ENCODE assay signal across 8 cellular contexts in genomic region chr14:73754911-73755360, GRCh38. TPM values are rescaled to one million over a fixed set of nuclear protein-coding genes. Genes with fewer than 3 reads are reported as not detected.
A peak's percentile ranks its signal among the peaks of the same experiment; 100 is the strongest.
DNase-seq lines count a peak whose midpoint lies in the region; ATAC-seq and TF ChIP-seq lines count a peak whose summit lies in the region.

No MANE protein-coding gene starts in this region.

- 62 to 78% methylated on average over 4 to 7 of the region's 8 CpGs for WGBS in mesodermal cell (ENCODE audit: insufficient coverage in 2 of 2), 2 experiments

- DNase-seq in AG08395 (ENCODE audit: low spot score) (peak; percentile 52), choroid plexus epithelial cell (ENCODE audit: low read depth) (peak; percentile 54), NCI-H2196 (lab: John Stamatoyannopoulos, UW; ENCODE audit: unreplicated experiment) (no peak)
- DNase-seq in stimulated activated CD4-positive, alpha-beta T cell treated with anti-CD3 and anti-CD28 coated beads, Interleukin-2, amount 100 ng/mL, for 24 hours: no peak

- H3K9me3 ChIP-seq in KOPT-K1 (ENCODE audit: insufficient read depth, low read length, poor library complexity, severe bottlenecking) (no peaks in the 10 kb centered on the region), mesodermal cell (ENCODE audit: control insufficient read depth, low read length) (no peaks in the 10 kb centered on the region)

- H3K4me3 ChIP-seq in choroid plexus epithelial cell (ENCODE audit: low read depth, low read length): peak overlapping the region; percentile 17
- H3K4me3 ChIP-seq in mesodermal cell (ENCODE audit: extremely low read depth, insufficient read depth, low read length, poor library complexity, severe bottlenecking): no peak overlapping the region

- no peak for TF ChIP-seq CTCF in choroid plexus epithelial cell (conservative IDR thresholded peaks at IDR 0.05; ENCODE audit: low read depth, low read length)

- no peak for ATAC-seq in HG03025 (IDR thresholded peaks at IDR 0.05; ENCODE audit: low FRiP score, unreplicated experiment)
- ATAC-seq in activated CD4-positive, CD25-positive, alpha-beta regulatory T cell treated with anti-CD3 and anti-CD28 coated beads, Interleukin-2, amount 50 U/mL, for 24 hours: no peak

- peak overlapping the region; percentile 87 for H3K27ac ChIP-seq in KOPT-K1 (ENCODE audit: low read depth, low read length, poor library complexity, severe bottlenecking)
- peak overlapping the region; percentile 86 for H3K27ac ChIP-seq in mesodermal cell (ENCODE audit: low read depth, low read length, severe bottlenecking)

- peaks cover 62% of the 10 kb centered on the region for H3K4me1 ChIP-seq in mesodermal cell (ENCODE audit: control insufficient read depth, insufficient read depth, low read length, poor library complexity, severe bottlenecking)

- H3K36me3 ChIP-seq in KOPT-K1 (ENCODE audit: insufficient read depth, low read length) (no peaks in the 10 kb centered on the region), mesodermal cell (ENCODE audit: control insufficient read depth, insufficient read depth, low read length) (no peaks in the 10 kb centered on the region)

RNA-seq across cellular contexts. Expression of gene PNMA1, which starts 40.8 kb away (rescaled TPM):
- 37.4 TPM for polyA plus RNA-seq in mesodermal cell (2013, experiment 1 of 2)
- 35.1 TPM for polyA plus RNA-seq in mesodermal cell (2013, experiment 2 of 2)

Comparison
In these comparisons a context has a peak if more than half of its experiments do, and no peak if none do; other contexts are left out.
1. DNase-seq: peak in AG08395 (single experiment) and choroid plexus epithelial cell (single experiment); none in NCI-H2196 (single experiment) and stimulated activated CD4-positive, alpha-beta T cell treated with anti-CD3 and anti-CD28 coated beads, Interleukin-2, amount 100 ng/mL, for 24 hours (0 of 2).